Comparison of ENCODE assay signal across 16 cellular contexts in the genomic region with DNA sequence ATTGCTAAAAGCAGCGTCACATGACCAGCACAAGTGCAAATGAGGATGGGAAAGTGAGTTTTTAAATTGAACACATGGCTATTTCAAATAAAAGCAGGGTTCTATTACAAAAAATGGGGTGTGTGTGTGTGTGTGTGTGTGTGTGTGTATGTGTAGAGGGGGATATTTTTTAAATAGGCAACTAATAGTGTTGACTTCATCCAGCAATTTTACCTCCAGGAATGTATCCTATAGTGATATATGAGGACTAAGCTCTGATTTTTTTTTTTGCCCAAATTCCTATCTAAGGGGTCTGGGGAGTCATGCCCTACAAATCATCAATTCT.
DNase-seq lines count a peak whose midpoint lies in the region; ATAC-seq lines count a peak whose summit lies in the region.
"Had no signal": no experiment of that assay in that cellular context is flagged by ENCODE, and none has a peak within 500 bp of the region (broad histone marks: within the 10 kb centered on the region; RNA-seq: fewer than 3 reads in every experiment).

No MANE protein-coding gene starts in this region.

- no peak for ATAC-seq in activated naive CD8-positive, alpha-beta T cell treated with anti-CD3 and anti-CD28 coated beads, Interleukin-2, amount 10 ng/mL, durations not matched to agents 7 days and 5 days (ENCODE audit: low read depth)
- no peak for ATAC-seq in stimulated activated effector memory CD8-positive, alpha-beta T cell treated with anti-CD3 and anti-CD28 coated beads, Interleukin-12 subunit alpha, Interleukin-12 subunit beta, amount 100 ng/mL, for 72 hours
- no peak for ATAC-seq in HG03135 (IDR thresholded peaks at IDR 0.05; ENCODE audit: unreplicated experiment)
- ATAC-seq: activated CD4-positive, CD25-positive, alpha-beta regulatory T cell treated with anti-CD3 and anti-CD28 coated beads, Interleukin-2, amount 50 U/mL, for 24 hours; left cardiac atrium had no signal

- peaks cover 41% of the 10 kb centered on the region for H3K4me1 Mint-ChIP-seq in activated CD4-positive, alpha-beta T cell treated with anti-CD3 and anti-CD28 coated beads, Interleukin-2, amount 10 ng/mL, durations not matched to agents 7 days and 5 days
- H3K4me1 Mint-ChIP-seq in activated naive CD8-positive, alpha-beta T cell treated with anti-CD3 and anti-CD28 coated beads, Interleukin-2, amount 10 ng/mL, durations not matched to agents 7 days and 5 days = peaks cover 35% of the 10 kb centered on the region
- peaks cover 37% of the 10 kb centered on the region for H3K4me1 Mint-ChIP-seq in stimulated activated effector memory CD8-positive, alpha-beta T cell treated with anti-CD3 and anti-CD28 coated beads, Interleukin-12 subunit alpha, Interleukin-12 subunit beta, amount 100 ng/mL, for 72 hours

- H3K4me3 Mint-ChIP-seq in activated CD4-positive, alpha-beta T cell treated with anti-CD3 and anti-CD28 coated beads, Interleukin-2, amount 10 ng/mL, durations not matched to agents 7 days and 5 days = no peak overlapping the region
- peak overlapping the region; percentile 66 for H3K4me3 Mint-ChIP-seq in activated naive CD8-positive, alpha-beta T cell treated with anti-CD3 and anti-CD28 coated beads, Interleukin-2, amount 10 ng/mL, durations not matched to agents 7 days and 5 days
- peak overlapping the region; percentile 21 for H3K4me3 Mint-ChIP-seq in stimulated activated effector memory CD8-positive, alpha-beta T cell treated with anti-CD3 and anti-CD28 coated beads, Interleukin-12 subunit alpha, Interleukin-12 subunit beta, amount 100 ng/mL, for 72 hours

- peaks cover 7% of the 10 kb centered on the region for H3K36me3 Mint-ChIP-seq in activated CD4-positive, alpha-beta T cell treated with anti-CD3 and anti-CD28 coated beads, Interleukin-2, amount 10 ng/mL, durations not matched to agents 7 days and 5 days (ENCODE audit: low read depth)
- peaks cover 26% of the 10 kb centered on the region for H3K36me3 Mint-ChIP-seq in activated naive CD8-positive, alpha-beta T cell treated with anti-CD3 and anti-CD28 coated beads, Interleukin-2, amount 10 ng/mL, durations not matched to agents 7 days and 5 days
- no peaks in the 10 kb centered on the region for H3K36me3 Mint-ChIP-seq in stimulated activated effector memory CD8-positive, alpha-beta T cell treated with anti-CD3 and anti-CD28 coated beads, Interleukin-12 subunit alpha, Interleukin-12 subunit beta, amount 100 ng/mL, for 72 hours

- H3K9ac ChIP-seq in HUES6 (ENCODE audit: low read length) = peak overlapping the region; percentile 62

- H3K4me3 ChIP-seq in HUES6 (ENCODE audit: low read depth, low read length) = no peak overlapping the region
- H3K4me3 ChIP-seq: transverse colon had no signal

- H3K27me3 ChIP-seq in HUES6 (ENCODE audit: control insufficient read depth, insufficient read depth, low read length) = no peaks in the 10 kb centered on the region
- H3K27me3 ChIP-seq: transverse colon had no signal

- H3K4me1 ChIP-seq in HUES6 (ENCODE audit: control insufficient read depth, insufficient read depth, low read length) = peaks cover 14% of the 10 kb centered on the region
- H3K4me1 ChIP-seq: transverse colon had no signal

- H3K36me3 ChIP-seq in HUES6 (ENCODE audit: control insufficient read depth, insufficient read depth, low read length) = no peaks in the 10 kb centered on the region
- H3K36me3 ChIP-seq: transverse colon had no signal

- no peak overlapping the region for H3K27ac ChIP-seq in HUES6 (ENCODE audit: low read depth, low read length)
- H3K27ac ChIP-seq: C4-2B, transverse colon had no signal

- peak overlapping the region; percentile 76 for H3K27ac Mint-ChIP-seq in activated CD4-positive, alpha-beta T cell treated with anti-CD3 and anti-CD28 coated beads, Interleukin-2, amount 10 ng/mL, durations not matched to agents 7 days and 5 days
- peak overlapping the region; percentile 93 for H3K27ac Mint-ChIP-seq in activated naive CD8-positive, alpha-beta T cell treated with anti-CD3 and anti-CD28 coated beads, Interleukin-2, amount 10 ng/mL, durations not matched to agents 7 days and 5 days
- peak overlapping the region; percentile 53 for H3K27ac Mint-ChIP-seq in stimulated activated effector memory CD8-positive, alpha-beta T cell treated with anti-CD3 and anti-CD28 coated beads, Interleukin-12 subunit alpha, Interleukin-12 subunit beta, amount 100 ng/mL, for 72 hours

- POLR2A ChIA-PET in activated CD4-positive, alpha-beta T cell treated with anti-CD3 and anti-CD28 coated beads, Interleukin-2, amount 10 ng/mL, durations not matched to agents 7 days and 5 days (lab: Charles Lee) = no interaction called here
- POLR2A ChIA-PET in activated naive CD8-positive, alpha-beta T cell treated with anti-CD3 and anti-CD28 coated beads, Interleukin-2, amount 10 ng/mL, durations not matched to agents 7 days and 5 days (lab: Charles Lee) = interaction anchor here (0.8 to 2.2 kb wide), 5 partner anchors 29 to 151 kb away, joined by 3 to 7 read pairs (median 3); partner anchors contain the start of genes AMN1 and RESF1

- no peaks in the 10 kb centered on the region for H3K9me3 ChIP-seq in HUES6 (ENCODE audit: control insufficient read depth, insufficient read depth, low read depth, low read length)
- H3K9me3 ChIP-seq: transverse colon had no signal

- no peak for DNase-seq in activated CD4-positive, alpha-beta T cell treated with anti-CD3 and anti-CD28 coated beads, Interleukin-2, amount 10 ng/mL, durations not matched to agents 7 days and 5 days
- no peak for DNase-seq in activated CD4-positive, alpha-beta T cell treated with anti-CD3 and anti-CD28 coated beads for 1 hour
- no peak for DNase-seq in activated naive CD8-positive, alpha-beta T cell treated with anti-CD3 and anti-CD28 coated beads, Interleukin-2, amount 10 ng/mL, durations not matched to agents 7 days and 5 days
- DNase-seq in stimulated activated effector memory CD8-positive, alpha-beta T cell treated with anti-CD3 and anti-CD28 coated beads, Interleukin-12 subunit alpha, Interleukin-12 subunit beta, amount 100 ng/mL, for 72 hours (ENCODE audit: low spot score in 2 of 2) = no peak
- DNase-seq in SIG-M5 treated with dmso at 0.1 percent for 504 hours (lab: John Stamatoyannopoulos, UW; ENCODE audit: unreplicated experiment) = no peak
- DNase-seq in activated gamma-delta T cell (lab: John Stamatoyannopoulos, UW) = no peak
- DNase-seq: foreskin fibroblast, left cardiac atrium, NCI-H1417, NCI-H2171 treated with DMSO at 0.1 percent for 48 hours, posterior cingulate gyrus, transverse colon had no signal

- no peaks in the 10 kb centered on the region for H3K27me3 Mint-ChIP-seq in activated CD4-positive, alpha-beta T cell treated with anti-CD3 and anti-CD28 coated beads, Interleukin-2, amount 10 ng/mL, durations not matched to agents 7 days and 5 days
- no peaks in the 10 kb centered on the region for H3K27me3 Mint-ChIP-seq in activated naive CD8-positive, alpha-beta T cell treated with anti-CD3 and anti-CD28 coated beads, Interleukin-2, amount 10 ng/mL, durations not matched to agents 7 days and 5 days

- CTCF ChIA-PET in activated CD4-positive, alpha-beta T cell treated with anti-CD3 and anti-CD28 coated beads, Interleukin-2, amount 10 ng/mL, durations not matched to agents 7 days and 5 days (lab: Charles Lee) = interaction anchor here (0.6 to 1.2 kb wide), 3 partner anchors 10 to 198 kb away, joined by 3 read pairs; no protein-coding TSS in a partner anchor

- peaks cover 12% of the 10 kb centered on the region for H3K9me3 Mint-ChIP-seq in activated CD4-positive, alpha-beta T cell treated with anti-CD3 and anti-CD28 coated beads, Interleukin-2, amount 10 ng/mL, durations not matched to agents 7 days and 5 days
- H3K9me3 Mint-ChIP-seq in activated naive CD8-positive, alpha-beta T cell treated with anti-CD3 and anti-CD28 coated beads, Interleukin-2, amount 10 ng/mL, durations not matched to agents 7 days and 5 days = peaks cover 4% of the 10 kb centered on the region
- no peaks in the 10 kb centered on the region for H3K9me3 Mint-ChIP-seq in stimulated activated effector memory CD8-positive, alpha-beta T cell treated with anti-CD3 and anti-CD28 coated beads, Interleukin-12 subunit alpha, Interleukin-12 subunit beta, amount 100 ng/mL, for 72 hours
